ENCODE assay signal across 20 cellular contexts in the genomic region with DNA sequence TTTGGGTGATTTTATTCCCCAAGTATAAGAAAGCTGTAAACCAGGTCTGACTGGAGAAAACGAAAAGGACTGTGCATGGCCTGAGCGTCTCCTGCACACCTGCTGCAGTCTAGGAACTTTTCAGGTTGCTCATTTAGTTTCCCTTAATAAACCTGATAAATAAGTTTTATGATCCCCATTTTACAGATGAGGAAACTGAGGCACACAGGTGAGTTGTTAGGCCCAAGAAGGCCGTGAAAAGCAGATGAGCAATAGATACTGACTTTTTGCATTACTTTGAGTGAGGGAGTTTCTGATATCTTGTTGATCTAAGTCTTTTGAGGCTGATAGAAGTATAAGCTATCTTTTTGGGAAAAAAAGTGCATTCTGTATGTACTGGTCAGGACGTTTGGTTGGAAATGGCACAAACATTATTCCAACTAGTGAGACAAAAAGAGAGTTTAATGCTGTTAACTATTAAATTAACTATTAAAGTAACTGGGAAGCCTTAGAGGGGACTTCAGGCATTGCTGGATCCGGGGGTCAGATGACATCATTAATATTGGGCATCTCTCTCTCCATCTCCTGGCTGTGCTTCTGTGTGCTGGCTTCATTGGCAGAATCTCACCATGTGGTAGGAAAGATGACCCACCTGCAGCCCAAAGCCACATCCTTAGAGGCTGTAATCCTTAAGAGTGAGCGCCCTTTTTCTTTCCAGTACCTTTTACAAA.
A peak's percentile ranks its signal among the peaks of the same experiment; 100 is the strongest.
DNase-seq lines count a peak whose midpoint lies in the region; ATAC-seq and TF ChIP-seq lines count a peak whose summit lies in the region.
"Had no signal": no experiment of that assay in that cellular context is flagged by ENCODE, and none has a peak within 500 bp of the region (broad histone marks: within the 10 kb centered on the region; RNA-seq: fewer than 3 reads in every experiment).

No MANE protein-coding gene starts in this region.

- H3K9me3 Mint-ChIP-seq in Calu3 (ENCODE audit: low read depth, unreplicated experiment) = no peaks in the 10 kb centered on the region
- H3K9me3 Mint-ChIP-seq in endothelial cell (ENCODE audit: unreplicated experiment) = no peaks in the 10 kb centered on the region
- no peaks in the 10 kb centered on the region for H3K9me3 Mint-ChIP-seq in stimulated activated memory B cell treated with anti-CD40 and anti-IgM and Interleukin-4, amounts not matched to agents 10 μg/mL and 1 μg/mL and 100 μg/mL, for 72 hours
- H3K9me3 Mint-ChIP-seq: activated CD4-positive, alpha-beta memory T cell treated with anti-CD3 and anti-CD28 coated beads for 36 hours; nephron had no signal

- DNase-seq in Calu3 (no peak), endothelial cell (ENCODE audit: low spot score) (no peak), activated gamma-delta T cell (lab: John Stamatoyannopoulos, UW) (no peak), coronary artery (ENCODE audit: low spot score) (no peak), substantia nigra (lab: John Stamatoyannopoulos, UW) (no peak), NCI-H226 (no peak)
- DNase-seq: activated CD4-positive, alpha-beta memory T cell treated with anti-CD3 and anti-CD28 coated beads for 36 hours; activated CD4-positive, CD25-positive, alpha-beta regulatory T cell; DND-41; heart right ventricle; NCI-H1092; NCI-H2029; NCI-H2227 treated with DMSO at 0.1 percent for 48 hours; NCI-H774 had no signal

- H3K27ac Mint-ChIP-seq in Calu3 (ENCODE audit: unreplicated experiment) = no peak overlapping the region
- no peak overlapping the region for H3K27ac Mint-ChIP-seq in endothelial cell (ENCODE audit: unreplicated experiment)
- H3K27ac Mint-ChIP-seq in stimulated activated memory B cell treated with anti-CD40 and anti-IgM and Interleukin-4, amounts not matched to agents 10 μg/mL and 1 μg/mL and 100 μg/mL, for 72 hours = peak overlapping the region; percentile 38
- H3K27ac Mint-ChIP-seq: activated CD4-positive, alpha-beta memory T cell treated with anti-CD3 and anti-CD28 coated beads for 36 hours had no signal

- H3K27ac ChIP-seq in coronary artery (peak overlapping the region in 1 of 2 donors; percentile 5), substantia nigra (ENCODE audit: low read depth, low read length, poor library complexity, severe bottlenecking) (no peak overlapping the region)
- H3K27ac ChIP-seq: cardiac muscle cell had no signal

- CTCF ChIA-PET in Calu3 (lab: Charles Lee) = interaction anchor here (0.8 kb wide), 1 partner anchor 10 kb away, joined by 3 read pairs; no protein-coding TSS in a partner anchor

- H3K36me3 Mint-ChIP-seq in Calu3 (ENCODE audit: insufficient read depth, unreplicated experiment) = peaks cover 12% of the 10 kb centered on the region
- H3K36me3 Mint-ChIP-seq in endothelial cell (ENCODE audit: low read depth, unreplicated experiment) = peaks cover 11% of the 10 kb centered on the region
- H3K36me3 Mint-ChIP-seq in stimulated activated memory B cell treated with anti-CD40 and anti-IgM and Interleukin-4, amounts not matched to agents 10 μg/mL and 1 μg/mL and 100 μg/mL, for 72 hours = peaks cover 32% of the 10 kb centered on the region
- H3K36me3 Mint-ChIP-seq: activated CD4-positive, alpha-beta memory T cell treated with anti-CD3 and anti-CD28 coated beads for 36 hours had no signal

- H3K4me3 Mint-ChIP-seq in Calu3 (ENCODE audit: low read depth, unreplicated experiment) = no peak overlapping the region
- peak overlapping the region; percentile 23 for H3K4me3 Mint-ChIP-seq in endothelial cell (ENCODE audit: unreplicated experiment)
- no peak overlapping the region for H3K4me3 Mint-ChIP-seq in stimulated activated memory B cell treated with anti-CD40 and anti-IgM and Interleukin-4, amounts not matched to agents 10 μg/mL and 1 μg/mL and 100 μg/mL, for 72 hours
- H3K4me3 Mint-ChIP-seq: activated CD4-positive, alpha-beta memory T cell treated with anti-CD3 and anti-CD28 coated beads for 36 hours; nephron had no signal

- H3K27me3 Mint-ChIP-seq in Calu3 (ENCODE audit: unreplicated experiment) (no peaks in the 10 kb centered on the region), endothelial cell (ENCODE audit: unreplicated experiment) (peaks cover 17% of the 10 kb centered on the region)
- H3K27me3 Mint-ChIP-seq in stimulated activated memory B cell treated with anti-CD40 and anti-IgM and Interleukin-4, amounts not matched to agents 10 μg/mL and 1 μg/mL and 100 μg/mL, for 72 hours = no peaks in the 10 kb centered on the region
- H3K27me3 Mint-ChIP-seq: activated CD4-positive, alpha-beta memory T cell treated with anti-CD3 and anti-CD28 coated beads for 36 hours had no signal

- TF ChIP-seq CTCF in Calu3 (IDR thresholded peaks at IDR 0.05; ENCODE audit: unreplicated experiment) (no peak), endothelial cell (IDR thresholded peaks at IDR 0.05; ENCODE audit: unreplicated experiment) (no peak), coronary artery (IDR thresholded peaks at IDR 0.05) (no peak)

- TSS peak; percentile 48 for BruUV-seq in Calu3 (replicated peaks; lab: Mats Ljungman, UMichigan)

- peak; percentile 27 for ATAC-seq in HG02759 (IDR thresholded peaks at IDR 0.05; ENCODE audit: unreplicated experiment)
- no peak for ATAC-seq in stimulated activated memory B cell treated with anti-CD40 and anti-IgM and Interleukin-4, amounts not matched to agents 10 μg/mL and 1 μg/mL and 100 μg/mL, for 72 hours
- ATAC-seq: left lobe of liver had no signal

- no peak overlapping the region for H3K4me3 ChIP-seq in coronary artery
- H3K4me3 ChIP-seq: adrenal gland, cardiac muscle cell, heart right ventricle had no signal

- no peaks in the 10 kb centered on the region for H3K4me1 Mint-ChIP-seq in Calu3 (ENCODE audit: low read depth, unreplicated experiment)
- H3K4me1 Mint-ChIP-seq in endothelial cell (ENCODE audit: unreplicated experiment) = peaks cover 31% of the 10 kb centered on the region
- peaks cover 38% of the 10 kb centered on the region for H3K4me1 Mint-ChIP-seq in stimulated activated memory B cell treated with anti-CD40 and anti-IgM and Interleukin-4, amounts not matched to agents 10 μg/mL and 1 μg/mL and 100 μg/mL, for 72 hours

- intact Hi-C loops in Calu3 (cut with micrococcal nuclease; ENCODE audit: unreplicated experiment) = no loop called here
